In genomic region chr1:109618614-109619404, GRCh38 we compare ENCODE assay signal across 9 cellular contexts. TPM values are rescaled to one million over a fixed set of nuclear protein-coding genes. Genes with fewer than 3 reads are reported as not detected.
A peak's percentile ranks its signal among the peaks of the same experiment; 100 is the strongest.
DNase-seq lines count a peak whose midpoint lies in the region; ATAC-seq and TF ChIP-seq lines count a peak whose summit lies in the region.
"Had no signal": no experiment of that assay in that cellular context is flagged by ENCODE, and none has a peak within 500 bp of the region (broad histone marks: within the 10 kb centered on the region; RNA-seq: fewer than 3 reads in every experiment).

No MANE protein-coding gene starts in this region.

- H3K4me3 ChIP-seq in AG09309 (ENCODE audit: control insufficient read depth, low read depth, low read length) (peak overlapping the region; percentile 89; the same call in 1 of the 2 replicates), HUES64 (ENCODE audit: low read length) (peak overlapping the region; percentile 85), mammary epithelial cell (replicated peaks in 1 of 3; ENCODE audit: insufficient read depth in 1 of 3, low read depth in 2 of 3, low read length in 3 of 3) (peak overlapping the region; percentile 66 to 79 (median 69)), muscle layer of colon (ENCODE audit: low read depth in 1 of 2, low read length in 2 of 2) (peak overlapping the region; percentile 72 to 97)

- intact Hi-C loops in mammary epithelial cell (cut with micrococcal nuclease) = no loop called here

- peaks cover 42% of the 10 kb centered on the region for H3K79me2 ChIP-seq in mammary epithelial cell (ENCODE audit: insufficient read depth, low read length)

- 64% methylated on average over 5 of the region's 5 CpGs for WGBS in HUES64
- WGBS in mammary epithelial cell (ENCODE audit: low coverage, missing lambda C conversion rate) = 35% methylated on average over 5 of the region's 5 CpGs

- H3K9me3 ChIP-seq in HUES64 (ENCODE audit: insufficient read depth, low read depth, low read length) (no peaks in the 10 kb centered on the region), mammary epithelial cell (replicated peaks; ENCODE audit: insufficient read depth, low read length) (no peaks in the 10 kb centered on the region), muscle layer of colon (ENCODE audit: low read length) (no peaks in the 10 kb centered on the region)

- BruUV-seq in mammary epithelial cell (replicated peaks; lab: Mats Ljungman, UMichigan) = TSS peak; percentile 77

- no peak for TF ChIP-seq CTCF in AG09309 (IDR thresholded peaks at IDR 0.05; ENCODE audit: control insufficient read depth, insufficient read depth, low read depth, low read length, missing control alignments)
- TF ChIP-seq CTCF in mammary epithelial cell (conservative IDR thresholded peaks at IDR 0.05 in 1 of 2, IDR thresholded peaks at IDR 0.05 in 1 of 2; ENCODE audit: extremely low read depth in 1 of 2, insufficient read depth in 1 of 2, low read depth in 1 of 2, low read length in 2 of 2) = no peak

- no peaks in the 10 kb centered on the region for H3K27me3 ChIP-seq in HUES64 (ENCODE audit: insufficient read depth, low read length)
- no peaks in the 10 kb centered on the region for H3K27me3 ChIP-seq in mammary epithelial cell (ENCODE audit: insufficient read depth, low read length)
- no peaks in the 10 kb centered on the region for H3K27me3 ChIP-seq in muscle layer of colon (ENCODE audit: control insufficient read depth in 1 of 2, insufficient read depth in 2 of 2, low read length in 2 of 2)

- no peaks in the 10 kb centered on the region for H4K20me1 ChIP-seq in mammary epithelial cell (ENCODE audit: insufficient read depth, low read length)

- H3K4me1 ChIP-seq in HUES64 (ENCODE audit: insufficient read depth, low read length) (peaks cover 30% of the 10 kb centered on the region), mammary epithelial cell (ENCODE audit: insufficient read depth, low read length) (peaks cover 39% of the 10 kb centered on the region), muscle layer of colon (ENCODE audit: insufficient read depth, low read length) (peaks cover 35% of the 10 kb centered on the region)

- DNase-seq in AG09309 (ENCODE audit: low read depth) = no peak
- DNase-seq in mammary epithelial cell = no peak
- no peak for DNase-seq in stimulated activated CD4-positive, alpha-beta T cell treated with anti-CD3 and anti-CD28 coated beads, Interleukin-2, amount 100 ng/mL, for 48 hours

- in situ Hi-C loops in mammary epithelial cell (cut with MboI; ENCODE audit: low sequenced_read_pairs in 2 of 2) = no loop called here

- H2AFZ ChIP-seq in mammary epithelial cell (ENCODE audit: low read depth, low read length) = peak overlapping the region; percentile 84

- dilution Hi-C loops in mammary epithelial cell (cut with HindIII; ENCODE audit: low sequenced_read_pairs) = no loop called here

- H3K27ac ChIP-seq in HUES64 (ENCODE audit: low read depth, low read length) (no peak overlapping the region), mammary epithelial cell (ENCODE audit: insufficient read depth, low read depth, low read length) (peak overlapping the region; percentile 78), muscle layer of colon (ENCODE audit: low read depth, low read length) (no peak overlapping the region)

- H3K36me3 ChIP-seq in HUES64 (ENCODE audit: insufficient read depth, low read length) = no peaks in the 10 kb centered on the region
- H3K36me3 ChIP-seq in mammary epithelial cell (ENCODE audit: insufficient read depth, low read length) = no peaks in the 10 kb centered on the region
- no peaks in the 10 kb centered on the region for H3K36me3 ChIP-seq in muscle layer of colon (ENCODE audit: insufficient read depth, low read length)

- H3K4me2 ChIP-seq in mammary epithelial cell (ENCODE audit: insufficient read depth, low read depth, low read length) = peak overlapping the region; percentile 84

- H3K9ac ChIP-seq in HUES64 (ENCODE audit: low read depth, low read length) (peak overlapping the region; percentile 78), mammary epithelial cell (ENCODE audit: insufficient read depth, low read length) (peak overlapping the region; percentile 47), muscle layer of colon (ENCODE audit: low read length) (no peak overlapping the region)

- CTCF ChIA-PET in mammary epithelial cell (lab: Charles Lee; ENCODE audit: low non-redundant PET) = no interaction called here

- no peak for ATAC-seq in GM18861 (IDR thresholded peaks at IDR 0.05; ENCODE audit: unreplicated experiment)
- no peak for ATAC-seq in GM19351 (IDR thresholded peaks at IDR 0.05; ENCODE audit: unreplicated experiment)
- no peak for ATAC-seq in GM21619 (IDR thresholded peaks at IDR 0.05; ENCODE audit: unreplicated experiment)

RNA-seq across cellular contexts. Expression of gene GNAT2, which starts 0.6 kb away (rescaled TPM):
- polyA plus RNA-seq in HUES64 (2013, experiment 1 of 2) = 0.15 TPM
- polyA plus RNA-seq in HUES64 (2013, experiment 2 of 2) = not detected
- total RNA-seq in mammary epithelial cell = not detected
- 0.20 TPM for polyA plus RNA-seq in mammary epithelial cell
- polyA minus RNA-seq in mammary epithelial cell = not detected
- total RNA-seq: RPMI7951 had no signal

RNA-seq across cellular contexts. Expression of gene AMPD2, which starts 0.8 kb away (rescaled TPM):
- 33.8 TPM for polyA plus RNA-seq in HUES64 (2013, experiment 1 of 2)
- 32.0 TPM for polyA plus RNA-seq in HUES64 (2013, experiment 2 of 2)
- 10 to 100 TPM; 29.7 to 45.2 TPM for total RNA-seq in mammary epithelial cell
- 28.3 TPM for polyA plus RNA-seq in mammary epithelial cell
- 36.7 TPM for polyA minus RNA-seq in mammary epithelial cell

RNA-seq across cellular contexts. Expression of gene GSTM4, which starts 37.1 kb away (rescaled TPM):
- 8.5 TPM for polyA plus RNA-seq in HUES64 (2013, experiment 1 of 2)
- polyA plus RNA-seq in HUES64 (2013, experiment 2 of 2) = 12.2 TPM
- 1 to 10 TPM; 5.0 to 5.8 TPM for total RNA-seq in mammary epithelial cell
- polyA plus RNA-seq in mammary epithelial cell = 1.4 TPM
- polyA minus RNA-seq in mammary epithelial cell = 3.0 TPM

RNA-seq across cellular contexts. Expression of gene GSTM2, which starts 49.0 kb away (rescaled TPM):
- 11.1 TPM for polyA plus RNA-seq in HUES64 (2013, experiment 1 of 2)
- polyA plus RNA-seq in HUES64 (2013, experiment 2 of 2) = 17.1 TPM
- total RNA-seq in mammary epithelial cell = 1 to 10 TPM; 2.9 to 6.7 TPM
- polyA plus RNA-seq in mammary epithelial cell = 1.6 TPM
- polyA minus RNA-seq in mammary epithelial cell = not detected
